ENCODE assay signal across 15 cellular contexts in genomic region chr5:75869891-75870290, GRCh38.
"Had no signal": no experiment of that assay in that cellular context is flagged by ENCODE, and none has a peak within 500 bp of the region (broad histone marks: within the 10 kb centered on the region; RNA-seq: fewer than 3 reads in every experiment).

No MANE protein-coding gene starts in this region.

- H3K9ac ChIP-seq: neural progenitor cell had no signal

- H3K27ac ChIP-seq: gastrocnemius medialis, heart right ventricle, neural progenitor cell, ovary, right atrium auricular region had no signal

- H3K9me3 ChIP-seq: gastrocnemius medialis, ovary had no signal

- H3K27ac Mint-ChIP-seq: natural killer cell had no signal

- H3K4me3 Mint-ChIP-seq: natural killer cell, neural progenitor cell had no signal

- H3K4me1 ChIP-seq: gastrocnemius medialis, heart right ventricle, neural progenitor cell, right atrium auricular region had no signal

- H3K36me3 ChIP-seq: gastrocnemius medialis, heart right ventricle, neural progenitor cell, ovary, right atrium auricular region had no signal

- H3K4me1 Mint-ChIP-seq: natural killer cell, neural progenitor cell had no signal

- DNase-seq: effector memory CD4-positive, alpha-beta T cell; gastrocnemius medialis; heart right ventricle; hypothalamus; natural killer cell; nucleus accumbens; ovary; stimulated activated CD4-positive, alpha-beta T cell treated with anti-CD3 and anti-CD28 coated beads, Interleukin-2, amount 100 ng/mL, for 48 hours; stimulated activated naive CD4-positive, alpha-beta T cell treated with Interleukin-2 at 50 U/mL for 16 hours; trophoblast cell had no signal

- H3K4me2 ChIP-seq: neural progenitor cell, smooth muscle cell had no signal

- H3K36me3 Mint-ChIP-seq: natural killer cell, neural progenitor cell had no signal

- FAIRE-seq: islet of Langerhans had no signal

- H2AFZ ChIP-seq: neural progenitor cell had no signal

- H3K9me3 Mint-ChIP-seq: natural killer cell had no signal

- ATAC-seq: gastrocnemius medialis, heart right ventricle, left lobe of liver, natural killer cell had no signal

- H3K4me3 ChIP-seq: gastrocnemius medialis, heart right ventricle, neural progenitor cell, ovary, right atrium auricular region, smooth muscle cell had no signal

- H3K27me3 ChIP-seq: gastrocnemius medialis, heart right ventricle, neural progenitor cell, ovary, right atrium auricular region had no signal
